6 cellular contexts compared by ENCODE assay signal in genomic region chr1:157217486-157217885, GRCh38.
"Had no signal": no experiment of that assay in that cellular context is flagged by ENCODE, and none has a peak within 500 bp of the region (broad histone marks: within the 10 kb centered on the region; RNA-seq: fewer than 3 reads in every experiment).

No MANE protein-coding gene starts in this region.

- H3K4me3 ChIP-seq: GM23338 had no signal

- H2AFZ ChIP-seq: GM23338 had no signal

- H3K4me2 ChIP-seq: GM23338 had no signal

- DNase-seq: H9, HCEC 1CT had no signal

- FAIRE-seq: H1, H54, HTR-8/SVneo had no signal

- ATAC-seq: GM23338 had no signal
